Comparison of ENCODE assay signal across 24 cellular contexts in genomic region chr11:130464289-130464812, GRCh38. TPM values are rescaled to one million over a fixed set of nuclear protein-coding genes. Genes with fewer than 3 reads are reported as not detected.
A peak's percentile ranks its signal among the peaks of the same experiment; 100 is the strongest.
DNase-seq lines count a peak whose midpoint lies in the region; ATAC-seq and TF ChIP-seq lines count a peak whose summit lies in the region.
"Had no signal": no experiment of that assay in that cellular context is flagged by ENCODE, and none has a peak within 500 bp of the region (broad histone marks: within the 10 kb centered on the region; RNA-seq: fewer than 3 reads in every experiment).

No MANE protein-coding gene starts in this region.

- in situ Hi-C loops in GM13977 (cut with MboI; ENCODE audit: low pct_unique_long_range_greater_than_20kb, low sequenced_read_pairs, unreplicated experiment): no loop called here

- DNase-seq in GM03348 (ENCODE audit: low spot score): peak; percentile 56
- DNase-seq in RPMI7951 (ENCODE audit: low read depth): peak; percentile 15
- DNase-seq in fibroblast of villous mesenchyme (ENCODE audit: low read depth): peak; percentile 78
- DNase-seq in GM13977 (ENCODE audit: low spot score): no peak
- no peak for DNase-seq in T-helper 9 cell
- DNase-seq in hypothalamus (lab: John Stamatoyannopoulos, UW): no peak
- DNase-seq: Calu3; CD4-positive, alpha-beta memory T cell; DMS53; GM23248; H9; Karpas-422; NCI-H1417; NCI-H1694 treated with DMSO at 0.1 percent for 48 hours; NCI-H2081 treated with DMSO at 0.1 percent for 48 hours; NCI-H2171 treated with DMSO at 0.1 percent for 48 hours; NCI-H526; OCI-M1; Right ventricle myocardium superior had no signal

- no peak for ATAC-seq in HG02973 (IDR thresholded peaks at IDR 0.05; ENCODE audit: unreplicated experiment)

- no peak overlapping the region for H3K4me3 ChIP-seq in fibroblast of villous mesenchyme (ENCODE audit: low read depth, low read length)
- H3K4me3 ChIP-seq: BLaER1 treated with 17β-estradiol and CSF1 and Interleukin-3, amounts not matched to agents 10 nM and 100 nM; GM23248 had no signal

- no peak for TF ChIP-seq CTCF in fibroblast of villous mesenchyme (IDR thresholded peaks at IDR 0.05; ENCODE audit: insufficient read depth, low read depth, low read length)
- TF ChIP-seq CTCF in GM13977 (IDR thresholded peaks at IDR 0.05; ENCODE audit: extremely low read depth, insufficient read depth, missing control alignments): no peak

RNA-seq across cellular contexts. Expression of gene ADAMTS15, which starts 15.9 kb away (rescaled TPM):
- total RNA-seq in RPMI7951 (2014; rRNA removed; shearing (Covaris generic)): 2.3 and 2.5 TPM in 2 replicates
- total RNA-seq in fibroblast of villous mesenchyme: 2.2 and 2.9 TPM in 2 replicates
- total RNA-seq: CD4-positive, alpha-beta memory T cell; SK-MEL-5 had no signal

RNA-seq across cellular contexts. Expression of gene ADAMTS8, which starts 35.9 kb away (rescaled TPM):
- not detected in 2 replicates for total RNA-seq in RPMI7951 (2014; rRNA removed; shearing (Covaris generic))
- not detected in 2 replicates for total RNA-seq in fibroblast of villous mesenchyme
- total RNA-seq: A673; Calu3; CD4-positive, alpha-beta memory T cell; MCF 10A had no signal

Comparison
In these comparisons a context has a peak if more than half of its experiments do, and no peak if none do; other contexts are left out.
1. DNase-seq: peak in GM03348 (single experiment), RPMI7951 (single experiment) and fibroblast of villous mesenchyme (single experiment); none in GM13977 (single experiment), T-helper 9 cell (single experiment) and hypothalamus (0 of 51).